In genomic region chr6:131597448-131597847, GRCh38 we compare ENCODE assay signal across 1 cellular context.
TF ChIP-seq lines count a peak whose summit lies in the region.

No MANE protein-coding gene starts in this region.

TF ChIP-seq in WTC11, 78 proteins besides CTCF, POLR2A, EP300 and RAD21 (continued from another document):
- TF ChIP-seq ZNF512 (CRISPR knock-in tag; IDR thresholded peaks at IDR 0.05; ENCODE audit: borderline replicate concordance), result no peak
